1 cellular context compared by ENCODE assay signal in genomic region chr10:82251222-82251977, GRCh38.
TF ChIP-seq lines count a peak whose summit lies in the region.

No MANE protein-coding gene starts in this region.

TF ChIP-seq in GM12878, 131 proteins besides CTCF, POLR2A, EP300 and RAD21 (continued from another document):
- TF ChIP-seq, protein P1, sequence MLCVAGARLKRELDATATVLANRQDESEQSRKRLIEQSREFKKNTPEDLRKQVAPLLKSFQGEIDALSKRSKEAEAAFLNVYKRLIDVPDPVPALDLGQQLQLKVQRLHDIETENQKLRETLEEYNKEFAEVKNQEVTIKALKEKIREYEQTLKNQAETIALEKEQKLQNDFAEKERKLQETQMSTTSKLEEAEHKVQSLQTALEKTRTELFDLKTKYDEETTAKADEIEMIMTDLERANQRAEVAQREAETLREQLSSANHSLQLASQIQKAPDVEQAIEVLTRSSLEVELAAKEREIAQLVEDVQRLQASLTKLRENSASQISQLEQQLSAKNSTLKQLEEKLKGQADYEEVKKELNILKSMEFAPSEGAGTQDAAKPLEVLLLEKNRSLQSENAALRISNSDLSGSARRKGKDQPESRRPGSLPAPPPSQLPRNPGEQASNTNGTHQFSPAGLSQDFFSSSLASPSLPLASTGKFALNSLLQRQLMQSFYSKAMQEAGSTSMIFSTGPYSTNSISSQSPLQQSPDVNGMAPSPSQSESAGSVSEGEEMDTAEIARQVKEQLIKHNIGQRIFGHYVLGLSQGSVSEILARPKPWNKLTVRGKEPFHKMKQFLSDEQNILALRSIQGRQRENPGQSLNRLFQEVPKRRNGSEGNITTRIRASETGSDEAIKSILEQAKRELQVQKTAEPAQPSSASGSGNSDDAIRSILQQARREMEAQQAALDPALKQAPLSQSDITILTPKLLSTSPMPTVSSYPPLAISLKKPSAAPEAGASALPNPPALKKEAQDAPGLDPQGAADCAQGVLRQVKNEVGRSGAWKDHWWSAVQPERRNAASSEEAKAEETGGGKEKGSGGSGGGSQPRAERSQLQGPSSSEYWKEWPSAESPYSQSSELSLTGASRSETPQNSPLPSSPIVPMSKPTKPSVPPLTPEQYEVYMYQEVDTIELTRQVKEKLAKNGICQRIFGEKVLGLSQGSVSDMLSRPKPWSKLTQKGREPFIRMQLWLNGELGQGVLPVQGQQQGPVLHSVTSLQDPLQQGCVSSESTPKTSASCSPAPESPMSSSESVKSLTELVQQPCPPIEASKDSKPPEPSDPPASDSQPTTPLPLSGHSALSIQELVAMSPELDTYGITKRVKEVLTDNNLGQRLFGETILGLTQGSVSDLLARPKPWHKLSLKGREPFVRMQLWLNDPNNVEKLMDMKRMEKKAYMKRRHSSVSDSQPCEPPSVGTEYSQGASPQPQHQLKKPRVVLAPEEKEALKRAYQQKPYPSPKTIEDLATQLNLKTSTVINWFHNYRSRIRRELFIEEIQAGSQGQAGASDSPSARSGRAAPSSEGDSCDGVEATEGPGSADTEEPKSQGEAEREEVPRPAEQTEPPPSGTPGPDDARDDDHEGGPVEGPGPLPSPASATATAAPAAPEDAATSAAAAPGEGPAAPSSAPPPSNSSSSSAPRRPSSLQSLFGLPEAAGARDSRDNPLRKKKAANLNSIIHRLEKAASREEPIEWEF (IDR thresholded peaks at IDR 0.05; ENCODE audit: insufficient replicate concordance, low read depth, low read length), result peak; percentile 43
- no peak for TF ChIP-seq ZZZ3 (IDR thresholded peaks at IDR 0.05; ENCODE audit: control insufficient read depth, insufficient read length, low read depth)
